2 cellular contexts compared by ENCODE assay signal in genomic region chr6:10597499-10598001, GRCh38.
TF ChIP-seq lines count a peak whose summit lies in the region.

No MANE protein-coding gene starts in this region.

TF ChIP-seq in HepG2, 621 proteins besides CTCF, POLR2A, EP300 and RAD21 (continued from another document):
- TF ChIP-seq YY1 (IDR thresholded peaks at IDR 0.05; ENCODE audit: insufficient read depth, insufficient replicate concordance, low read depth, low read length) = no peak
- TF ChIP-seq CERS6 (CRISPR knock-in tag; IDR thresholded peaks at IDR 0.05) = no peak
- TF ChIP-seq SRSF9 (IDR thresholded peaks at IDR 0.05; ENCODE audit: borderline replicate concordance, insufficient read depth, low read depth, low read length, poor library complexity, severe bottlenecking) = no peak
- TF ChIP-seq, protein P1, sequence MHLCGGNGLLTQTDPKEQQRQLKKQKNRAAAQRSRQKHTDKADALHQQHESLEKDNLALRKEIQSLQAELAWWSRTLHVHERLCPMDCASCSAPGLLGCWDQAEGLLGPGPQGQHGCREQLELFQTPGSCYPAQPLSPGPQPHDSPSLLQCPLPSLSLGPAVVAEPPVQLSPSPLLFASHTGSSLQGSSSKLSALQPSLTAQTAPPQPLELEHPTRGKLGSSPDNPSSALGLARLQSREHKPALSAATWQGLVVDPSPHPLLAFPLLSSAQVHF (CRISPR knock-in tag; IDR thresholded peaks at IDR 0.05) = no peak
- no peak for TF ChIP-seq ZNF605 (CRISPR knock-in tag; IDR thresholded peaks at IDR 0.05)
- TF ChIP-seq ZNF75D (CRISPR knock-in tag; IDR thresholded peaks at IDR 0.05; ENCODE audit: borderline replicate concordance) = no peak
- TF ChIP-seq GTF2F1 (IDR thresholded peaks at IDR 0.05; ENCODE audit: low read length) = no peak
- no peak for TF ChIP-seq ZFP37 (CRISPR knock-in tag; IDR thresholded peaks at IDR 0.05; ENCODE audit: borderline replicate concordance)
- TF ChIP-seq BRF2 (CRISPR knock-in tag; IDR thresholded peaks at IDR 0.05) = no peak
- TF ChIP-seq KLF9 (CRISPR knock-in tag; IDR thresholded peaks at IDR 0.05; ENCODE audit: low read depth) = no peak
- TF ChIP-seq, protein P2, sequence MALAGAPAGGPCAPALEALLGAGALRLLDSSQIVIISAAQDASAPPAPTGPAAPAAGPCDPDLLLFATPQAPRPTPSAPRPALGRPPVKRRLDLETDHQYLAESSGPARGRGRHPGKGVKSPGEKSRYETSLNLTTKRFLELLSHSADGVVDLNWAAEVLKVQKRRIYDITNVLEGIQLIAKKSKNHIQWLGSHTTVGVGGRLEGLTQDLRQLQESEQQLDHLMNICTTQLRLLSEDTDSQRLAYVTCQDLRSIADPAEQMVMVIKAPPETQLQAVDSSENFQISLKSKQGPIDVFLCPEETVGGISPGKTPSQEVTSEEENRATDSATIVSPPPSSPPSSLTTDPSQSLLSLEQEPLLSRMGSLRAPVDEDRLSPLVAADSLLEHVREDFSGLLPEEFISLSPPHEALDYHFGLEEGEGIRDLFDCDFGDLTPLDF (CRISPR knock-in tag; IDR thresholded peaks at IDR 0.05) = no peak
- TF ChIP-seq, protein P3, sequence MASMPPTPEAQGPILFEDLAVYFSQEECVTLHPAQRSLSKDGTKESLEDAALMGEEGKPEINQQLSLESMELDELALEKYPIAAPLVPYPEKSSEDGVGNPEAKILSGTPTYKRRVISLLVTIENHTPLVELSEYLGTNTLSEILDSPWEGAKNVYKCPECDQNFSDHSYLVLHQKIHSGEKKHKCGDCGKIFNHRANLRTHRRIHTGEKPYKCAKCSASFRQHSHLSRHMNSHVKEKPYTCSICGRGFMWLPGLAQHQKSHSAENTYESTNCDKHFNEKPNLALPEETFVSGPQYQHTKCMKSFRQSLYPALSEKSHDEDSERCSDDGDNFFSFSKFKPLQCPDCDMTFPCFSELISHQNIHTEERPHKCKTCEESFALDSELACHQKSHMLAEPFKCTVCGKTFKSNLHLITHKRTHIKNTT (CRISPR knock-in tag; IDR thresholded peaks at IDR 0.05) = no peak
- TF ChIP-seq HOXA3 (CRISPR knock-in tag; IDR thresholded peaks at IDR 0.05) = no peak
- no peak for TF ChIP-seq REXO4 (CRISPR knock-in tag; IDR thresholded peaks at IDR 0.05; ENCODE audit: borderline replicate concordance)
- TF ChIP-seq ZNF34 (CRISPR knock-in tag; IDR thresholded peaks at IDR 0.05; ENCODE audit: borderline replicate concordance) = no peak
- TF ChIP-seq, protein P4, sequence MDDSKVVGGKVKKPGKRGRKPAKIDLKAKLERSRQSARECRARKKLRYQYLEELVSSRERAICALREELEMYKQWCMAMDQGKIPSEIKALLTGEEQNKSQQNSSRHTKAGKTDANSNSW (CRISPR knock-in tag; IDR thresholded peaks at IDR 0.05; ENCODE audit: borderline replicate concordance) = no peak

TF ChIP-seq in K562, 482 proteins besides CTCF, POLR2A, EP300 and RAD21 (continued from another document):
- TF ChIP-seq ZNF121 (CRISPR knock-in tag; conservative IDR thresholded peaks at IDR 0.05) (peak; percentile 16; the same call in 1 of the 2 replicates), SAFB2 (IDR thresholded peaks at IDR 0.05; ENCODE audit: borderline replicate concordance, low read depth, low read length, severe bottlenecking) (no peak)
